In genomic region chr1:155978325-155978972, GRCh38 we compare ENCODE assay signal across 8 cellular contexts. TPM values are rescaled to one million over a fixed set of nuclear protein-coding genes. Genes with fewer than 3 reads are reported as not detected.
DNase-seq lines count a peak whose midpoint lies in the region; ATAC-seq and TF ChIP-seq lines count a peak whose summit lies in the region.

Gene ARHGEF2 (minus strand): TSS chr1:155978547. CDS start chr1:155978427, 120 bp downstream.

- peak within 1 kb of the TSS; percentile 97 for H3K4me2 ChIP-seq in GM23248 (ENCODE audit: unreplicated experiment)

- TF ChIP-seq CTCF in gastrocnemius medialis (IDR thresholded peaks at IDR 0.05 in 4 of 5, conservative IDR thresholded peaks at IDR 0.05 in 1 of 5), result peak in 2 of 5 experiments; percentile 26 to 48

- no peak within 1 kb of the TSS for H2AFZ ChIP-seq in GM23248

- peaks cover 41% of the 10 kb centered on the region for H3K4me1 ChIP-seq in GM23248 (ENCODE audit: insufficient read depth)
- peaks cover 16% of the 10 kb centered on the region for H3K4me1 ChIP-seq in iPS DF 6.9 (ENCODE audit: control insufficient read depth, insufficient read depth, low read length)
- peaks cover 75 to 76% of the 10 kb centered on the region in 2 donors for H3K4me1 ChIP-seq in gastrocnemius medialis

- H3K9me3 ChIP-seq in GM23248 (ENCODE audit: low read depth) (no peaks in the 10 kb centered on the region), iPS DF 6.9 (ENCODE audit: control insufficient read depth, insufficient read depth, low read length) (no peaks in the 10 kb centered on the region), gastrocnemius medialis (no peaks in the 10 kb centered on the region)

- peaks cover 59% of the 10 kb centered on the region for H3F3A ChIP-seq in GM23248 (ENCODE audit: insufficient read depth)

- TF ChIP-seq POLR2A in gastrocnemius medialis (IDR thresholded peaks at IDR 0.05), result peak; percentile 74 to 78

- peak; percentile 58 for DNase-seq in DMS114 treated with DMSO at 0.1 percent for 48 hours (lab: John Stamatoyannopoulos, UW; ENCODE audit: unreplicated experiment)
- peak; percentile 74 for DNase-seq in GM23248
- peak; percentile 59 for DNase-seq in NCI-H1092 (lab: John Stamatoyannopoulos, UW)
- DNase-seq in T1000 (lab: John Stamatoyannopoulos, UW), result peak; percentile 23
- DNase-seq in astrocyte of the hippocampus (ENCODE audit: low read depth, low spot score), result peak; percentile 78
- peak; percentile 77 for DNase-seq in iPS DF 6.9 (ENCODE audit: low read depth, low spot score)
- peak; percentile 69 to 71 for DNase-seq in gastrocnemius medialis

- H3K9me2 ChIP-seq in GM23248 (ENCODE audit: insufficient read depth), result no peaks in the 10 kb centered on the region

- peak within 1 kb of the TSS; percentile 96 for H3K27ac ChIP-seq in GM23248
- H3K27ac ChIP-seq in iPS DF 6.9 (ENCODE audit: low read length), result no peak within 1 kb of the TSS
- peak within 1 kb of the TSS; percentile 87 to 97 (median 93) for H3K27ac ChIP-seq in gastrocnemius medialis

- intact Hi-C loops in gastrocnemius medialis (cut with DNase I; ENCODE audit: low total_unique reads), result no loop called here

- peaks cover 98% of the 10 kb centered on the region for H3K79me2 ChIP-seq in GM23248 (ENCODE audit: insufficient read depth)

- peak; percentile 46 to 51 for ATAC-seq in gastrocnemius medialis
- ATAC-seq in HG02973 (IDR thresholded peaks at IDR 0.05; ENCODE audit: unreplicated experiment), result no peak

- peak within 1 kb of the TSS; percentile 94 for H3K4me3 ChIP-seq in GM23248
- H3K4me3 ChIP-seq in iPS DF 6.9 (ENCODE audit: low read length), result peak within 1 kb of the TSS; percentile 83
- peak within 1 kb of the TSS; percentile 84 to 97 (median 92) for H3K4me3 ChIP-seq in gastrocnemius medialis

- in situ Hi-C loops in GM23248 (cut with MboI) (no loop called here), gastrocnemius medialis (cut with MboI; ENCODE audit: low sequenced_read_pairs in 4 of 4) (no loop called here)

- 0 out of 2 replicates have a peak, but pooled peaks cover 4% of the 10 kb centered on the region for H4K20me1 ChIP-seq in GM23248 (ENCODE audit: insufficient read depth)

- WGBS in GM23248 (ENCODE audit: low coverage in 1 of 2, low lambda C conversion rate in 2 of 2, missing lambda C conversion rate in 2 of 2), 2 experiments, result 0 to 1% methylated on average over 11 to 39 of the region's 52 CpGs
- no CpG with 5 or more reads among the region's 52 CpGs for WGBS in iPS DF 6.9 (ENCODE audit: insufficient coverage, insufficient read length)

- H3K27me3 ChIP-seq in GM23248 (replicated peaks; ENCODE audit: insufficient read depth) (no peaks in the 10 kb centered on the region), iPS DF 6.9 (ENCODE audit: control insufficient read depth, insufficient read depth, low read length) (no peaks in the 10 kb centered on the region), gastrocnemius medialis (no peaks in the 10 kb centered on the region)

- H3K36me3 ChIP-seq in GM23248 (ENCODE audit: low read depth) (0 out of 2 replicates have a peak, but pooled peaks cover 2% of the 10 kb centered on the region), iPS DF 6.9 (ENCODE audit: control insufficient read depth, insufficient read depth, low read length) (no peaks in the 10 kb centered on the region), gastrocnemius medialis (no peaks in the 10 kb centered on the region)

- H3K9ac ChIP-seq in GM23248, result peak within 1 kb of the TSS; percentile 97

RNA-seq across cellular contexts. Expression of gene ARHGEF2, which starts in this region (rescaled TPM):
- 136 and 139 TPM in 2 replicates for total RNA-seq in GM23248 (2014; rRNA removed; shearing (Covaris generic))
- 76.7 and 77.7 TPM in 2 replicates for polyA plus RNA-seq in GM23248 (2016; fragmentation: Nextera tagmentation; extraction: Ambion mirVana)
- total RNA-seq in gastrocnemius medialis, result 10 to 100 TPM; 13.6 to 27.3 (median 26.4) TPM

Comparison
In these comparisons a context has a peak if more than half of its experiments do, and no peak if none do; other contexts are left out.
1. DNase-seq: peak in every context shown above with its lines; median percentile 78 in astrocyte of the hippocampus; 77 in iPS DF 6.9; 74 in GM23248; 70 in gastrocnemius medialis; 59 in NCI-H1092; 58 in DMS114 treated with DMSO at 0.1 percent for 48 hours; 23 in T1000.